In genomic region chr6:33317668-33318425, GRCh38 we compare ENCODE assay signal across 8 cellular contexts. TPM values are rescaled to one million over a fixed set of nuclear protein-coding genes. Genes with fewer than 3 reads are reported as not detected.
DNase-seq lines count a peak whose midpoint lies in the region; ATAC-seq and TF ChIP-seq lines count a peak whose summit lies in the region.

Gene ZBTB22 (minus strand): TSS chr6:33317744. CDS start chr6:33316916, 828 bp downstream.

- H3K9me3 ChIP-seq in Panc1 (ENCODE audit: control insufficient read depth, insufficient read depth, low read depth, low read length) (no peaks in the 10 kb centered on the region), muscle layer of duodenum (ENCODE audit: control insufficient read depth in 1 of 2, low read length in 2 of 2) (no peaks in the 10 kb centered on the region)

- CTCF ChIA-PET in Panc1 (lab: Charles Lee): interaction anchor here (0.6 to 1.4 kb wide), 7 partner anchors 14 to 383 kb away, joined by 3 to 6 read pairs (median 5); partner anchors contain the start of gene RGL2

- no TSS peak for BruUV-seq in Panc1 (replicated peaks; lab: Mats Ljungman, UMichigan)

- H3K27me3 ChIP-seq in Panc1 (ENCODE audit: control insufficient read depth, insufficient read depth, low read length): no peaks in the 10 kb centered on the region
- no peaks in the 10 kb centered on the region for H3K27me3 ChIP-seq in muscle layer of duodenum (ENCODE audit: low read depth, low read length)

- peaks cover 55% of the 10 kb centered on the region for H3K4me1 ChIP-seq in Panc1 (ENCODE audit: control insufficient read depth, insufficient read depth, low read length)
- H3K4me1 ChIP-seq in muscle layer of duodenum (ENCODE audit: control insufficient read depth in 1 of 2, insufficient read depth in 2 of 2, low read length in 2 of 2): peaks cover 23 to 60% of the 10 kb centered on the region in 2 donors

- peak; percentile 43 for ATAC-seq in GM21619 (IDR thresholded peaks at IDR 0.05; ENCODE audit: unreplicated experiment)
- ATAC-seq in Panc1: peak; percentile 82
- ATAC-seq in esophagus mucosa: peak; percentile 74

- peaks cover 18% of the 10 kb centered on the region for H3K36me3 ChIP-seq in Panc1 (ENCODE audit: control insufficient read depth, insufficient read depth, low read length)
- H3K36me3 ChIP-seq in muscle layer of duodenum (ENCODE audit: control insufficient read depth in 1 of 2, insufficient read depth in 2 of 2, low read length in 2 of 2): peaks cover 18 to 30% of the 10 kb centered on the region in 2 donors

- H3K4me3 ChIP-seq in Panc1 (ENCODE audit: low read depth in 2 of 2, low read length in 2 of 2) (peak within 1 kb of the TSS; percentile 60 to 67), muscle layer of duodenum (ENCODE audit: low read depth in 1 of 2, low read length in 2 of 2) (peak within 1 kb of the TSS; percentile 61 to 85)

- POLR2A ChIA-PET in Panc1 (lab: Charles Lee): interaction anchor here (0.6 to 1.1 kb wide), 4 partner anchors 10 to 1542 kb away, joined by 3 to 6 read pairs (median 3); no protein-coding TSS in a partner anchor

- no peak for TF ChIP-seq CTCF in Panc1 (IDR thresholded peaks at IDR 0.05)

- DNase-seq in DMS 273 treated with DMSO at 0.1 percent for 48 hours (lab: John Stamatoyannopoulos, UW) (peak; percentile 97), KG1 (lab: John Stamatoyannopoulos, UW) (peak; percentile 97), Panc1 (ENCODE audit: low read depth, low spot score) (peak; percentile 94)
- DNase-seq in activated T-cell treated with anti-CD3 and anti-CD28 coated beads, Interleukin-2, amount 50 U/mL, for 48 hours: peak; percentile 96 to 98
- peak; percentile 92 for DNase-seq in stimulated activated CD8-positive, alpha-beta memory T cell treated with anti-CD3 and anti-CD28 coated beads, Interleukin-7, amount 100 ng/mL, for 4 hours (ENCODE audit: low read depth in 2 of 2)

- intact Hi-C loops in Panc1 (cut with micrococcal nuclease; ENCODE audit: unreplicated experiment): no loop called here

- in situ Hi-C loops in Panc1 (cut with HindIII; ENCODE audit: low pct_unique_long_range_greater_than_20kb, low sequenced_read_pairs): no loop called here

- H3K27ac ChIP-seq in Panc1 (ENCODE audit: low read length) (peak within 1 kb of the TSS; percentile 89), muscle layer of duodenum (ENCODE audit: low read length) (peak within 1 kb of the TSS; percentile 86)

RNA-seq across cellular contexts. Expression of gene ZBTB22, which starts in this region (rescaled TPM):
- 16.0 TPM for total RNA-seq in Panc1 (2021; ENCODE audit: unreplicated experiment)
- 16.4 TPM for polyA plus RNA-seq in Panc1 (2012; ENCODE audit: insufficient read length)
- 10.6 TPM for total RNA-seq in esophagus mucosa

Comparison
In these comparisons a context has a peak if more than half of its experiments do, and no peak if none do; other contexts are left out.
1. Peak in every context shown above with its lines: DNase-seq, ATAC-seq, H3K4me3 ChIP-seq and H3K27ac ChIP-seq.